In the genomic region with DNA sequence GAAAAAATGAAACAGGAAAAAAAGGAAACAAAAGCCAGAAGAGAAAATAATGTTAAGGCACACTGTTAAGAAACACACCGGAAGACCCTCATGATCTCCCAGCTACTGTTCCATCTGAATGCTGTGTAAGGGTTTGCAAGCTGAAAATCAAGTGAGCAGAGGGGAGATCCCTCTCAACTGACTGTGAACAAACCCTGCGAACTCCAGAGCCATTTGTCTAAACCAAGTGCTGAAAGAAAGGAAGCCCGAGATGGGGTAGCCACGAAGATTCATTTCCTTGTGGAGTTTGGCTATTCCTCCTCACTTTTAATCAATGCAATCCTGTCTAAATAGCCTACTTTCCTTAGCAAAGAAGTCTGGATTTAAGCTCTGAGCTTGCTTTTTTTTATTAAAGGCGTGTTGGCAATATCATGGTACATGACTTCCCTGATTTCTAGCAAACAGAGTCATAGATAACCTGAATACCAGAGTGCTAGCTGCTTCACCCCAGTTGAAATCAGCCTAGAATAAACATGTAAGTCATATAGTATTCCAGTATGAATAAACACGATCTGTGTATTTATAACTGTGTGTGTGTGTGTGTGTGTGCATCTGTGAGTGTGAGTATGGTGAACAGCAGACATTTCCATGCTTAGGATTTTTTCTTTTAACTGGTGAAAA, we compare ENCODE assay signal across 1 cellular context.
TF ChIP-seq lines count a peak whose summit lies in the region.

No MANE protein-coding gene starts in this region.

TF ChIP-seq in GM23338, 12 proteins besides CTCF, POLR2A, EP300 and RAD21 (continued from another document):
- TF ChIP-seq, protein P1, sequence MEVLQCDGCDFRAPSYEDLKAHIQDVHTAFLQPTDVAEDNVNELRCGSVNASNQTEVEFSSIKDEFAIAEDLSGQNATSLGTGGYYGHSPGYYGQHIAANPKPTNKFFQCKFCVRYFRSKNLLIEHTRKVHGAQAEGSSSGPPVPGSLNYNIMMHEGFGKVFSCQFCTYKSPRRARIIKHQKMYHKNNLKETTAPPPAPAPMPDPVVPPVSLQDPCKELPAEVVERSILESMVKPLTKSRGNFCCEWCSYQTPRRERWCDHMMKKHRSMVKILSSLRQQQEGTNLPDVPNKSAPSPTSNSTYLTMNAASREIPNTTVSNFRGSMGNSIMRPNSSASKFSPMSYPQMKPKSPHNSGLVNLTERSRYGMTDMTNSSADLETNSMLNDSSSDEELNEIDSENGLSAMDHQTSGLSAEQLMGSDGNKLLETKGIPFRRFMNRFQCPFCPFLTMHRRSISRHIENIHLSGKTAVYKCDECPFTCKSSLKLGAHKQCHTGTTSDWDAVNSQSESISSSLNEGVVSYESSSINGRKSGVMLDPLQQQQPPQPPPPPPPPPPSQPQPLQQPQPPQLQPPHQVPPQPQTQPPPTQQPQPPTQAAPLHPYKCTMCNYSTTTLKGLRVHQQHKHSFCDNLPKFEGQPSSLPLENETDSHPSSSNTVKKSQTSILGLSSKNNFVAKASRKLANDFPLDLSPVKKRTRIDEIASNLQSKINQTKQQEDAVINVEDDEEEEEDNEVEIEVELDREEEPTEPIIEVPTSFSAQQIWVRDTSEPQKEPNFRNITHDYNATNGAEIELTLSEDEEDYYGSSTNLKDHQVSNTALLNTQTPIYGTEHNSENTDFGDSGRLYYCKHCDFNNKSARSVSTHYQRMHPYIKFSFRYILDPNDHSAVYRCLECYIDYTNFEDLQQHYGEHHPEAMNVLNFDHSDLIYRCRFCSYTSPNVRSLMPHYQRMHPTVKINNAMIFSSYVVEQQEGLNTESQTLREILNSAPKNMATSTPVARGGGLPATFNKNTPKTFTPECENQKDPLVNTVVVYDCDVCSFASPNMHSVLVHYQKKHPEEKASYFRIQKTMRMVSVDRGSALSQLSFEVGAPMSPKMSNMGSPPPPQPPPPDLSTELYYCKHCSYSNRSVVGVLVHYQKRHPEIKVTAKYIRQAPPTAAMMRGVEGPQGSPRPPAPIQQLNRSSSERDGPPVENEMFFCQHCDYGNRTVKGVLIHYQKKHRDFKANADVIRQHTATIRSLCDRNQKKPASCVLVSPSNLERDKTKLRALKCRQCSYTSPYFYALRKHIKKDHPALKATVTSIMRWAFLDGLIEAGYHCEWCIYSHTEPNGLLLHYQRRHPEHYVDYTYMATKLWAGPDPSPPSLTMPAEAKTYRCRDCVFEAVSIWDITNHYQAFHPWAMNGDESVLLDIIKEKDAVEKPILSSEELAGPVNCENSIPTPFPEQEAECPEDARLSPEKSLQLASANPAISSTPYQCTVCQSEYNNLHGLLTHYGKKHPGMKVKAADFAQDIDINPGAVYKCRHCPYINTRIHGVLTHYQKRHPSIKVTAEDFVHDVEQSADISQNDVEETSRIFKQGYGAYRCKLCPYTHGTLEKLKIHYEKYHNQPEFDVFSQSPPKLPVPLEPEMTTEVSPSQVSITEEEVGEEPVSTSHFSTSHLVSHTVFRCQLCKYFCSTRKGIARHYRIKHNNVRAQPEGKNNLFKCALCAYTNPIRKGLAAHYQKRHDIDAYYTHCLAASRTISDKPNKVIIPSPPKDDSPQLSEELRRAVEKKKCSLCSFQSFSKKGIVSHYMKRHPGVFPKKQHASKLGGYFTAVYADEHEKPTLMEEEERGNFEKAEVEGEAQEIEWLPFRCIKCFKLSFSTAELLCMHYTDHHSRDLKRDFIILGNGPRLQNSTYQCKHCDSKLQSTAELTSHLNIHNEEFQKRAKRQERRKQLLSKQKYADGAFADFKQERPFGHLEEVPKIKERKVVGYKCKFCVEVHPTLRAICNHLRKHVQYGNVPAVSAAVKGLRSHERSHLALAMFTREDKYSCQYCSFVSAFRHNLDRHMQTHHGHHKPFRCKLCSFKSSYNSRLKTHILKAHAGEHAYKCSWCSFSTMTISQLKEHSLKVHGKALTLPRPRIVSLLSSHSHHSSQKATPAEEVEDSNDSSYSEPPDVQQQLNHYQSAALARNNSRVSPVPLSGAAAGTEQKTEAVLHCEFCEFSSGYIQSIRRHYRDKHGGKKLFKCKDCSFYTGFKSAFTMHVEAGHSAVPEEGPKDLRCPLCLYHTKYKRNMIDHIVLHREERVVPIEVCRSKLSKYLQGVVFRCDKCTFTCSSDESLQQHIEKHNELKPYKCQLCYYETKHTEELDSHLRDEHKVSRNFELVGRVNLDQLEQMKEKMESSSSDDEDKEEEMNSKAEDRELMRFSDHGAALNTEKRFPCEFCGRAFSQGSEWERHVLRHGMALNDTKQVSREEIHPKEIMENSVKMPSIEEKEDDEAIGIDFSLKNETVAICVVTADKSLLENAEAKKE (CRISPR knock-in tag; IDR thresholded peaks at IDR 0.05): no peak
- TF ChIP-seq CREB1 (CRISPR knock-in tag; IDR thresholded peaks at IDR 0.05; ENCODE audit: low read depth): no peak
- TF ChIP-seq STAT1 (IDR thresholded peaks at IDR 0.05; ENCODE audit: unreplicated experiment): no peak
